Comparison of ENCODE assay signal across 19 cellular contexts in genomic region chr7:147311332-147311731, GRCh38.
"Had no signal": no experiment of that assay in that cellular context is flagged by ENCODE, and none has a peak within 500 bp of the region (broad histone marks: within the 10 kb centered on the region; RNA-seq: fewer than 3 reads in every experiment).

No MANE protein-coding gene starts in this region.

- ATAC-seq: activated T-cell treated with anti-CD3 and anti-CD28 coated beads, Interleukin-2, amount 50 U/mL, for 72 hours; naive thymus-derived CD8-positive, alpha-beta T cell; sciatic nerve; stimulated activated memory B cell treated with anti-CD40 and anti-IgM and Interleukin-4, amounts not matched to agents 10 μg/mL and 1 μg/mL and 100 μg/mL, for 72 hours had no signal

- H3K4me1 ChIP-seq: left ventricle myocardium inferior, vagina had no signal

- H3K36me3 Mint-ChIP-seq: activated CD4-positive, alpha-beta memory T cell treated with anti-CD3 and anti-CD28 coated beads for 36 hours; activated naive CD4-positive, alpha-beta T cell treated with anti-CD3 and anti-CD28 coated beads, Interleukin-2, amount 10 ng/mL, durations not matched to agents 7 days and 5 days; naive thymus-derived CD8-positive, alpha-beta T cell; stimulated activated memory B cell treated with anti-CD40 and anti-IgM and Interleukin-4, amounts not matched to agents 10 μg/mL and 1 μg/mL and 100 μg/mL, for 72 hours; type B pancreatic cell had no signal

- H3K27me3 ChIP-seq: vagina had no signal

- H3K36me3 ChIP-seq: left ventricle myocardium inferior, thoracic aorta, vagina had no signal

- H3K4me3 ChIP-seq: left ventricle myocardium inferior, thoracic aorta, vagina had no signal

- H3K4me3 Mint-ChIP-seq: activated CD4-positive, alpha-beta memory T cell treated with anti-CD3 and anti-CD28 coated beads for 36 hours; activated naive CD4-positive, alpha-beta T cell treated with anti-CD3 and anti-CD28 coated beads, Interleukin-2, amount 10 ng/mL, durations not matched to agents 7 days and 5 days; activated T-cell treated with anti-CD3 and anti-CD28 coated beads, Interleukin-2, amount 50 U/mL, for 72 hours; naive thymus-derived CD8-positive, alpha-beta T cell; stimulated activated memory B cell treated with anti-CD40 and anti-IgM and Interleukin-4, amounts not matched to agents 10 μg/mL and 1 μg/mL and 100 μg/mL, for 72 hours; type B pancreatic cell had no signal

- H3K9me3 ChIP-seq: thoracic aorta, vagina had no signal

- H3K27ac Mint-ChIP-seq: activated CD4-positive, alpha-beta memory T cell treated with anti-CD3 and anti-CD28 coated beads for 36 hours; activated naive CD4-positive, alpha-beta T cell treated with anti-CD3 and anti-CD28 coated beads, Interleukin-2, amount 10 ng/mL, durations not matched to agents 7 days and 5 days; activated T-cell treated with anti-CD3 and anti-CD28 coated beads, Interleukin-2, amount 50 U/mL, for 72 hours; naive thymus-derived CD8-positive, alpha-beta T cell; stimulated activated memory B cell treated with anti-CD40 and anti-IgM and Interleukin-4, amounts not matched to agents 10 μg/mL and 1 μg/mL and 100 μg/mL, for 72 hours; type B pancreatic cell had no signal

- H3K9me3 Mint-ChIP-seq: type B pancreatic cell had no signal

- DNase-seq: activated CD4-positive, alpha-beta memory T cell treated with anti-CD3 and anti-CD28 coated beads for 36 hours; activated CD4-positive, alpha-beta T cell treated with anti-CD3 and anti-CD28 coated beads for 48 hours; activated effector memory CD4-positive, alpha-beta T cell treated with anti-CD3 and anti-CD28 coated beads, Interleukin-2, amount 50 U/mL, for 16 hours; activated naive CD4-positive, alpha-beta T cell treated with anti-CD3 and anti-CD28 coated beads, Interleukin-2, amount 10 ng/mL, durations not matched to agents 7 days and 5 days; activated T-cell treated with anti-CD3 and anti-CD28 coated beads, Interleukin-2, amount 50 U/mL, for 72 hours; cortex of kidney; effector CD4-positive, alpha-beta T cell; foreskin melanocyte; hippocampal formation; left ventricle myocardium inferior; naive thymus-derived CD8-positive, alpha-beta T cell; small intestine; stimulated activated CD4-positive, alpha-beta T cell treated with anti-CD3 and anti-CD28 coated beads, Interleukin-2, amount 100 ng/mL, for 24 hours; T-helper 9 cell had no signal

- H3K4me1 Mint-ChIP-seq: activated naive CD4-positive, alpha-beta T cell treated with anti-CD3 and anti-CD28 coated beads, Interleukin-2, amount 10 ng/mL, durations not matched to agents 7 days and 5 days; naive thymus-derived CD8-positive, alpha-beta T cell; stimulated activated memory B cell treated with anti-CD40 and anti-IgM and Interleukin-4, amounts not matched to agents 10 μg/mL and 1 μg/mL and 100 μg/mL, for 72 hours had no signal

- H3K27ac ChIP-seq: left ventricle myocardium inferior, thoracic aorta, vagina had no signal

- H3K27me3 Mint-ChIP-seq: activated CD4-positive, alpha-beta memory T cell treated with anti-CD3 and anti-CD28 coated beads for 36 hours; activated naive CD4-positive, alpha-beta T cell treated with anti-CD3 and anti-CD28 coated beads, Interleukin-2, amount 10 ng/mL, durations not matched to agents 7 days and 5 days; naive thymus-derived CD8-positive, alpha-beta T cell; stimulated activated memory B cell treated with anti-CD40 and anti-IgM and Interleukin-4, amounts not matched to agents 10 μg/mL and 1 μg/mL and 100 μg/mL, for 72 hours; type B pancreatic cell had no signal
